In the genomic region with DNA sequence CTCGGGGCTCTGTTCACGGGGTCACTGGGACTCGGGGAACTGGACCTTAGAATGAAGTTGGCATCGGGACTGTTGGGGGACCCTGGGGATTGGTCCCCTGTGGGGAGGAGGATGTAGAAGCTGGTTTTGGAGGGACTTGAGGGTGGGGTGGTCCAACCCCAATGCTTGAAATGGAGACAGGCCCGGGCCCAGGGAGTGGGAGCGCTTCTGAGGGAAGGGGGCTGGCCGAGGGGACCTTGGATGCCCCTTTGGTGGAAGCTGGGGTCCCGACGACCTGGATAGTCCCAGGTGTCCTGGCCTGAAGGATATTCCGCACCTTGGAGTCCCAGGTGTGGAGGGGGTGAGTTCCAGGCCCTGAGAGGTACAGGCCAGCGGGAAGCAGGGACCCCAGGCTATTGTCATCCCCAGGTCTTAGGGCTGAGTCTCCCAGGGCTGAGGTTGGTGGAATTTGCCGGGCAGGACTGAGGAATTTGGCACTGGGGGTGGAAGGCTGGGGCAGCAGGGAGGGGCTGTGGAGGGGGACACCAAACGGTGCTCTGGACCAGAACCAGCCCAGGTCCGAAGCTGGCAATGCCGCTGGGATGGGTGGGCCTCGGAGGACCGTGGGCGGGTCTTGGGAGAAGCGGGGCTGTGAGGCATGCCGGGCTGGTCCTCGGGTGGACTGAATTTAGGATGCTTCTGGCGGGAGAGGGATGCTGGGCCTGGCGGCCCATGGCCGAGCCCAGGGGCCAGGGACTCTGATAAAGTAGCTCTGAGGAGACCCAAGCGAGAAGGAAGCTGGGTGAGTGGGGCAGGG, we compare ENCODE assay signal across 8 cellular contexts. TPM values are rescaled to one million over a fixed set of nuclear protein-coding genes. Genes with fewer than 3 reads are reported as not detected.
A peak's percentile ranks its signal among the peaks of the same experiment; 100 is the strongest.
DNase-seq lines count a peak whose midpoint lies in the region; ATAC-seq, FAIRE-seq and TF ChIP-seq lines count a peak whose summit lies in the region.

No MANE protein-coding gene starts in this region.

- H3K9me3 Mint-ChIP-seq in GM23338, result no peaks in the 10 kb centered on the region
- no peaks in the 10 kb centered on the region for H3K9me3 Mint-ChIP-seq in astrocyte (ENCODE audit: unreplicated experiment)

- H3K9me2 ChIP-seq in GM23338 (ENCODE audit: insufficient read depth), result no peaks in the 10 kb centered on the region

- H2AK5ac ChIP-seq in mesenchymal stem cell (ENCODE audit: low read length, severe bottlenecking), result peak overlapping the region; percentile 91

- DNase-seq in AG04449 (ENCODE audit: low read depth, low spot score), result no peak
- DNase-seq in GM23338 (ENCODE audit: low spot score), result peak; percentile 55
- DNase-seq in astrocyte (ENCODE audit: low read depth), result no peak
- DNase-seq in mesenchymal stem cell, result no peak
- no peak for DNase-seq in NCI-H1417 (lab: John Stamatoyannopoulos, UW)
- DNase-seq in HEK293T (ENCODE audit: extremely low spot score), result no peak
- DNase-seq in SIG-M5 treated with dmso at 0.1 percent for 504 hours (lab: John Stamatoyannopoulos, UW; ENCODE audit: unreplicated experiment), result no peak

- peak overlapping the region; percentile 59 for H2BK5ac ChIP-seq in mesenchymal stem cell (ENCODE audit: low read depth, low read length, poor library complexity, severe bottlenecking)

- H3K27me3 ChIP-seq in GM23338 (ENCODE audit: insufficient read depth), result no peaks in the 10 kb centered on the region
- H3K27me3 ChIP-seq in astrocyte (ENCODE audit: insufficient read depth, low read length), result no peaks in the 10 kb centered on the region
- H3K27me3 ChIP-seq in mesenchymal stem cell (ENCODE audit: control insufficient read depth in 1 of 2, insufficient read depth in 1 of 2, low read length in 2 of 2), result no peaks in the 10 kb centered on the region

- H4K20me1 ChIP-seq in GM23338 (replicated peaks; ENCODE audit: insufficient read depth) (peaks cover 8% of the 10 kb centered on the region), astrocyte (ENCODE audit: insufficient read depth, low read length) (peaks cover 21% of the 10 kb centered on the region)

- peaks cover 11% of the 10 kb centered on the region for H3K27me3 Mint-ChIP-seq in GM23338 (ENCODE audit: insufficient read depth, low read depth, poor library complexity)
- no peaks in the 10 kb centered on the region for H3K27me3 Mint-ChIP-seq in astrocyte (ENCODE audit: low read depth, unreplicated experiment)

- H3K27ac ChIP-seq in GM23338 (ENCODE audit: low read depth) (peak overlapping the region; percentile 64; the same call in 1 of the 2 replicates), astrocyte (ENCODE audit: low read depth, low read length) (peak overlapping the region; percentile 37), mesenchymal stem cell (ENCODE audit: low read length, poor library complexity, severe bottlenecking) (peak overlapping the region; percentile 73)

- H3K4me2 ChIP-seq in GM23338 (peak overlapping the region; percentile 85), astrocyte (ENCODE audit: low read length) (peak overlapping the region; percentile 94), mesenchymal stem cell (ENCODE audit: low read length, poor library complexity, severe bottlenecking) (peak overlapping the region; percentile 99)

- FAIRE-seq in astrocyte (lab: Jason Lieb, UNC), result no peak

- peaks cover 25% of the 10 kb centered on the region for H3K36me3 Mint-ChIP-seq in GM23338 (ENCODE audit: low read depth)
- H3K36me3 Mint-ChIP-seq in astrocyte (ENCODE audit: low read depth, unreplicated experiment), result peaks cover 1% of the 10 kb centered on the region

- POLR2A ChIA-PET in AG04449 (lab: Yijun Ruan, JAX), result interaction anchor here (1.2 to 1.4 kb wide), 2 partner anchors 12 to 17 kb away, joined by 4 to 5 read pairs; no protein-coding TSS in a partner anchor
- POLR2A ChIA-PET in HEK293T (lab: Yijun Ruan, JAX), result interaction anchor here (0.9 to 2.0 kb wide), 7 partner anchors 12 to 131 kb away, joined by 3 to 6 read pairs (median 3); a partner anchor contains a TSS

- H3K79me1 ChIP-seq in mesenchymal stem cell (replicated peaks; ENCODE audit: low read length, poor library complexity, severe bottlenecking), result peaks cover 15% of the 10 kb centered on the region

- H3K79me2 ChIP-seq in GM23338 (replicated peaks; ENCODE audit: insufficient read depth) (peaks cover 36% of the 10 kb centered on the region), astrocyte (ENCODE audit: insufficient read depth, low read length) (peaks cover 47% of the 10 kb centered on the region)

- peak overlapping the region; percentile 29 to 54 for H2BK12ac ChIP-seq in mesenchymal stem cell (ENCODE audit: low read length in 2 of 2)

- ATAC-seq in GM23338 (no peak; the same call in 2 of the 3 replicates), GM18861 (IDR thresholded peaks at IDR 0.05; ENCODE audit: unreplicated experiment) (no peak)

- H3K4ac ChIP-seq in mesenchymal stem cell (ENCODE audit: low read depth in 1 of 2, low read length in 2 of 2), result peak overlapping the region in 1 of 2 experiments; percentile 39

- H3K4me3 ChIP-seq in AG04449 (ENCODE audit: low read depth, low read length) (peak overlapping the region; percentile 77), GM23338 (peak overlapping the region; percentile 85), astrocyte (ENCODE audit: insufficient read depth, low read depth, low read length) (peak overlapping the region; percentile 55), mesenchymal stem cell (ENCODE audit: insufficient read depth in 1 of 2, low read depth in 1 of 2, low read length in 2 of 2) (peak overlapping the region; percentile 45 to 86)

- H3K4me1 ChIP-seq in GM23338 (ENCODE audit: insufficient read depth), result peaks cover 9% of the 10 kb centered on the region; the same call in 1 of the 2 replicates
- H3K4me1 ChIP-seq in astrocyte (ENCODE audit: insufficient read depth, low read length), result peaks cover 13% of the 10 kb centered on the region
- peaks cover 24% of the 10 kb centered on the region for H3K4me1 ChIP-seq in mesenchymal stem cell (ENCODE audit: control insufficient read depth, insufficient read depth, low read depth, low read length)

- WGBS in mesenchymal stem cell, result 34% methylated on average over 25 of the region's 25 CpGs

- H3K27ac Mint-ChIP-seq in GM23338, result peak overlapping the region; percentile 93
- peak overlapping the region; percentile 87 for H3K27ac Mint-ChIP-seq in astrocyte (ENCODE audit: unreplicated experiment)

- H2BK120ac ChIP-seq in mesenchymal stem cell (ENCODE audit: low read depth, low read length), result no peak overlapping the region

- H3K36me3 ChIP-seq in GM23338 (ENCODE audit: insufficient read depth) (0 out of 2 replicates have a peak, but pooled peaks cover 21% of the 10 kb centered on the region), astrocyte (ENCODE audit: insufficient read depth, low read length) (peaks cover 4% of the 10 kb centered on the region), mesenchymal stem cell (ENCODE audit: control insufficient read depth in 1 of 2, insufficient read depth in 2 of 2, low read depth in 1 of 2, low read length in 2 of 2) (peaks cover 29 to 33% of the 10 kb centered on the region in 2 experiments)

- TF ChIP-seq CTCF in AG04449 (IDR thresholded peaks at IDR 0.05; ENCODE audit: insufficient read depth, low read length, missing control alignments), result no peak
- TF ChIP-seq CTCF in GM23338 (conservative IDR thresholded peaks at IDR 0.05; ENCODE audit: low read depth in 2 of 2), result no peak
- no peak for TF ChIP-seq CTCF in astrocyte (IDR thresholded peaks at IDR 0.05; ENCODE audit: insufficient read depth, low read depth, low read length)

- H3K9me3 ChIP-seq in astrocyte (ENCODE audit: insufficient read depth, low read depth, low read length) (no peaks in the 10 kb centered on the region), mesenchymal stem cell (ENCODE audit: control insufficient read depth, low read length) (no peaks in the 10 kb centered on the region)

- CTCF ChIA-PET in AG04449 (lab: Yijun Ruan, JAX), result interaction anchor here (0.8 to 1.1 kb wide), 3 partner anchors 40 to 102 kb away, joined by 3 to 4 read pairs (median 3); no protein-coding TSS in a partner anchor
- CTCF ChIA-PET in HEK293T (lab: Yijun Ruan, JAX), result no interaction called here

- H3K4me1 Mint-ChIP-seq in GM23338 (peaks cover 13% of the 10 kb centered on the region), astrocyte (ENCODE audit: low read depth, unreplicated experiment) (peaks cover 3% of the 10 kb centered on the region)

- H3K23ac ChIP-seq in mesenchymal stem cell (ENCODE audit: low read length in 2 of 2), result no peak overlapping the region

- H3K4me3 Mint-ChIP-seq in GM23338, result peak overlapping the region; percentile 85
- peak overlapping the region; percentile 88 for H3K4me3 Mint-ChIP-seq in astrocyte (ENCODE audit: unreplicated experiment)

- H2AFZ ChIP-seq in GM23338 (no peak overlapping the region), astrocyte (ENCODE audit: low read depth, low read length) (peak overlapping the region; percentile 72), mesenchymal stem cell (ENCODE audit: low read depth, low read length) (no peak overlapping the region)

- H3K18ac ChIP-seq in mesenchymal stem cell (ENCODE audit: low read depth in 1 of 2, low read length in 2 of 2), result peak overlapping the region; percentile 33 to 42

- peak overlapping the region; percentile 63 for H4K8ac ChIP-seq in mesenchymal stem cell (ENCODE audit: low read length)

- peak overlapping the region; percentile 48 for H4K91ac ChIP-seq in mesenchymal stem cell (ENCODE audit: low read length)

- H3K14ac ChIP-seq in mesenchymal stem cell (ENCODE audit: low read length in 2 of 2), result peak overlapping the region in 1 of 2 experiments; percentile 74

- H2BK15ac ChIP-seq in mesenchymal stem cell (ENCODE audit: low read depth, poor library complexity, severe bottlenecking), result no peak overlapping the region

- peak overlapping the region; percentile 84 for H3K9ac ChIP-seq in astrocyte (ENCODE audit: low read length)
- peak overlapping the region; percentile 73 for H3K9ac ChIP-seq in mesenchymal stem cell (ENCODE audit: low read length)

- peaks cover 18% of the 10 kb centered on the region; the same call in 1 of the 2 replicates for H3F3A ChIP-seq in GM23338 (replicated peaks; ENCODE audit: low read depth)

TF ChIP-seq in GM23338, 12 proteins besides CTCF, POLR2A, EP300 and RAD21 (continues in another document):
- no peak for TF ChIP-seq EZH2 (IDR thresholded peaks at IDR 0.05; ENCODE audit: low read depth, unreplicated experiment)

RNA-seq across cellular contexts. Expression of a gene that starts 1.8 kb away (rescaled TPM):
- 94.6 and 113 TPM in 2 replicates for total RNA-seq in GM23338 (2014; rRNA removed; shearing (Covaris generic))
- 64.8 and 72.4 TPM in 2 replicates for polyA plus RNA-seq in GM23338 (2016; fragmentation: Nextera tagmentation; extraction: Ambion mirVana)
- total RNA-seq in astrocyte, result 78.9 and 79.8 TPM in 2 replicates
- 45.0 TPM for polyA plus RNA-seq in mesenchymal stem cell (2013, experiment 1 of 2)
- polyA plus RNA-seq in mesenchymal stem cell (2013, experiment 2 of 2), result 43.4 TPM

RNA-seq across cellular contexts. Expression of a gene that starts 16.3 kb away (rescaled TPM):
- 21.6 TPM in 2 replicates for total RNA-seq in GM23338 (2014; rRNA removed; shearing (Covaris generic))
- 19.1 and 20.4 TPM in 2 replicates for polyA plus RNA-seq in GM23338 (2016; fragmentation: Nextera tagmentation; extraction: Ambion mirVana)
- 61.0 and 63.6 TPM in 2 replicates for total RNA-seq in astrocyte
- 89.7 TPM for polyA plus RNA-seq in mesenchymal stem cell (2013, experiment 1 of 2)
- 95.2 TPM for polyA plus RNA-seq in mesenchymal stem cell (2013, experiment 2 of 2)

RNA-seq across cellular contexts. Expression of a gene that starts 44.4 kb away (rescaled TPM):
- total RNA-seq in GM23338 (2014; rRNA removed; shearing (Covaris generic)), result 0.59 and 0.70 TPM in 2 replicates
- polyA plus RNA-seq in GM23338 (2016; fragmentation: Nextera tagmentation; extraction: Ambion mirVana), result 0.19 and 0.21 TPM in 2 replicates
- total RNA-seq in astrocyte, result 0.05 TPM in 1 of 2 replicates, not detected in the other
- polyA plus RNA-seq in mesenchymal stem cell (2013, experiment 1 of 2), result 0.01 TPM
- polyA plus RNA-seq in mesenchymal stem cell (2013, experiment 2 of 2), result 0.01 TPM
